Comparison of ENCODE assay signal across 23 cellular contexts in the genomic region with DNA sequence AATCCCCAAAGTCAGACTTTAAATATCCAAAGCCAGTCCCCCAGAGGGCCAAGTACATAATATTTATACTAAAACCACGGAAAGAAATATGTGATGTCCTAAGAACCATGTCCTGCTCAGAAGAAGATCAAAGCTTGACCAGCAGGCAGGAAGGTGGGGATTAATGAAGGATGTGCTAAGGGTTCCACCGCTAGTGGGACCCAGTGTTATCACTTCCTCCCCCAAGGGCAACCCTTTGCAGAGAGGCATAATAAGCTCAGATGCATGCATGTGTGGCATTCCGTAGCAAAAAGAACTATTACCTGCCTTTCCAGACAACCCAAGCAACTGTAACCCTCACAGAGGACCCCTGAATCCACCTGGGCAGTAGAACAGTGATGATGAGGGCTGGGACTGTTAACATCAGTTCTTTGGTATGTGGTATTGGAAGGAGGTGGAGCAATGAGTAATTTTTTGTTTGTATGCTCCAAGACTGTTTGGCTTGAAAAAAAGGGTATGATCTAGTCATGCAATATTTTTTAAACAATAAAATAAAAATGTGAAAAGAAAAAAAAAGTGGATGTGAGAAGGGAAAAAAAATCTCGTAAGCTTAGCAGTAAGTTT.
A peak's percentile ranks its signal among the peaks of the same experiment; 100 is the strongest.
DNase-seq lines count a peak whose midpoint lies in the region; ATAC-seq, FAIRE-seq and TF ChIP-seq lines count a peak whose summit lies in the region.
"Had no signal": no experiment of that assay in that cellular context is flagged by ENCODE, and none has a peak within 500 bp of the region (broad histone marks: within the 10 kb centered on the region; RNA-seq: fewer than 3 reads in every experiment).

No MANE protein-coding gene starts in this region.

- H3K4me1 Mint-ChIP-seq in GM23338, result peaks cover 2% of the 10 kb centered on the region; the same call in 2 of the 3 replicates

- H2AFZ ChIP-seq in GM23338 (no peak overlapping the region), GM12878 (ENCODE audit: control insufficient read depth, low read depth, low read length) (no peak overlapping the region)

- H3K9me2 ChIP-seq in DOHH2 (replicated peaks; ENCODE audit: control insufficient read depth, low read length), result no peaks in the 10 kb centered on the region
- H3K9me2 ChIP-seq in GM23338 (ENCODE audit: insufficient read depth), result no peaks in the 10 kb centered on the region

- H3K27ac ChIP-seq in DOHH2 (ENCODE audit: low read depth, low read length) (no peak overlapping the region), GM23338 (ENCODE audit: low read depth) (no peak overlapping the region), GM12878 (ENCODE audit: control insufficient read depth, insufficient read depth) (peak overlapping the region; percentile 89), mesendoderm (ENCODE audit: low read depth, low read length) (no peak overlapping the region)
- H3K27ac ChIP-seq: HL-60, vagina had no signal

- no peak overlapping the region for H3K4me3 Mint-ChIP-seq in GM23338
- H3K4me3 Mint-ChIP-seq: activated CD4-positive, alpha-beta T cell treated with anti-CD3 and anti-CD28 coated beads, Interleukin-2, amount 10 ng/mL, durations not matched to agents 7 days and 5 days; CD4-positive, alpha-beta memory T cell; nephron had no signal

- TF ChIP-seq POLR2A in GM12878 (IDR thresholded peaks at IDR 0.05; ENCODE audit: low read depth, low read length), result no peak

- no peak for FAIRE-seq in GM12878 (lab: Jason Lieb, UNC)

- H3K4me2 ChIP-seq in DOHH2 (ENCODE audit: low read length), result no peak overlapping the region
- no peak overlapping the region for H3K4me2 ChIP-seq in GM23338
- peak overlapping the region; percentile 51 for H3K4me2 ChIP-seq in GM12878 (ENCODE audit: control insufficient read depth, insufficient read depth)
- H3K4me2 ChIP-seq in mesendoderm (ENCODE audit: low read length), result no peak overlapping the region

- intact Hi-C loops in GM12878 (cut with micrococcal nuclease; ENCODE audit: unreplicated experiment), result loop anchor here (1.0 to 5.0 kb wide), 6 partner anchors 8 to 1145 kb away; no protein-coding TSS in a partner anchor
- intact Hi-C loops in cardiac septum (cut with DNase I), result no loop called here

- CTCF ChIA-PET in GM12878 (lab: Yijun Ruan, JAX), result interaction anchor here (0.8 to 10.6 kb wide), 15 partner anchors 8 to 456 kb away, joined by 3 to 278 read pairs (median 5); a partner anchor contains a TSS

- no peak overlapping the region for H3K27ac Mint-ChIP-seq in GM23338
- H3K27ac Mint-ChIP-seq: activated CD4-positive, alpha-beta T cell treated with anti-CD3 and anti-CD28 coated beads, Interleukin-2, amount 10 ng/mL, durations not matched to agents 7 days and 5 days; CD4-positive, alpha-beta memory T cell; nephron had no signal

- no peak overlapping the region for H2BK5ac ChIP-seq in mesendoderm (ENCODE audit: low read length)

- in situ Hi-C loops in GM12878 (cut with MboI), result loop anchor here (5.0 kb wide), 1 partner anchor 185 kb away; no protein-coding TSS in a partner anchor

- BruUV-seq in GM12878 (replicated peaks; lab: Mats Ljungman, UMichigan), result TSS peak; percentile 88

- TF ChIP-seq RAD21 in GM12878 (IDR thresholded peaks at IDR 0.05; ENCODE audit: insufficient read depth, low read depth, low read length), result no peak

- H3K4me1 ChIP-seq in DOHH2 (ENCODE audit: control insufficient read depth, low read length) (peaks cover 32% of the 10 kb centered on the region), GM23338 (ENCODE audit: insufficient read depth) (0 out of 2 replicates have a peak, but pooled peaks cover 4% of the 10 kb centered on the region), GM12878 (ENCODE audit: control insufficient read depth, insufficient read depth, low read length) (peaks cover 43% of the 10 kb centered on the region), mesendoderm (ENCODE audit: control insufficient read depth, low read depth, low read length) (no peaks in the 10 kb centered on the region)

- DNase-seq in GM23338 (ENCODE audit: low spot score) (peak; percentile 4), GM12878 (ENCODE audit: low read depth, low spot score) (no peak), mesendoderm (peak; percentile 21), cerebellar nuclear complex (lab: John Stamatoyannopoulos, UW) (no peak), cardiac septum (ENCODE audit: low spot score) (no peak)
- no peak for DNase-seq in activated CD4-positive, alpha-beta T cell treated with anti-CD3 and anti-CD28 coated beads, Interleukin-2, amount 50 U/mL, for 4 hours
- DNase-seq: activated CD4-positive, alpha-beta T cell treated with anti-CD3 and anti-CD28 coated beads, Interleukin-2, amount 10 ng/mL, durations not matched to agents 7 days and 5 days; caudate nucleus; CD4-positive, alpha-beta memory T cell; glutamatergic neuron; midbrain; MM.1S; NCI-H1436 treated with DMSO at 0.1 percent for 48 hours; NCI-H2171; NCI-H69; T-helper 1 cell had no signal

- H3F3A ChIP-seq in DOHH2 (ENCODE audit: control insufficient read depth, insufficient read depth), result 0 out of 2 replicates have a peak, but pooled peaks cover 5% of the 10 kb centered on the region
- H3F3A ChIP-seq in GM23338 (replicated peaks; ENCODE audit: low read depth), result no peaks in the 10 kb centered on the region

- H3K79me2 ChIP-seq in DOHH2 (ENCODE audit: control insufficient read depth, low read length), result no peaks in the 10 kb centered on the region
- no peaks in the 10 kb centered on the region for H3K79me2 ChIP-seq in GM23338 (replicated peaks; ENCODE audit: insufficient read depth)
- no peaks in the 10 kb centered on the region; the same call in none of the 2 replicates for H3K79me2 ChIP-seq in GM12878 (ENCODE audit: control insufficient read depth, insufficient read depth, low read length)
- H3K79me2 ChIP-seq in mesendoderm (ENCODE audit: control insufficient read depth, insufficient read depth, low read length), result no peaks in the 10 kb centered on the region

- H3K27me3 Mint-ChIP-seq in GM23338 (ENCODE audit: insufficient read depth, low read depth, poor library complexity), result peaks cover 3% of the 10 kb centered on the region

- POLR2A ChIA-PET in GM12878 (lab: Charles Lee), result interaction anchor here (0.6 to 4.1 kb wide), 11 partner anchors 8 to 1822 kb away, joined by 4 to 64 read pairs (median 6); no protein-coding TSS in a partner anchor

- H4K8ac ChIP-seq in mesendoderm (ENCODE audit: low read depth, low read length), result no peak overlapping the region

- H3K79me1 ChIP-seq in mesendoderm (ENCODE audit: low read length), result no peaks in the 10 kb centered on the region

- ATAC-seq in GM23338 (no peak), GM12878 (peak; percentile 39)
- ATAC-seq in activated CD4-positive, CD25-positive, alpha-beta regulatory T cell treated with anti-CD3 and anti-CD28 coated beads, Interleukin-2, amount 50 U/mL, for 24 hours, result no peak
- ATAC-seq: left lobe of liver had no signal

- no peak overlapping the region for H3K4ac ChIP-seq in mesendoderm (ENCODE audit: low read depth, low read length)

- no peak overlapping the region for H3K18ac ChIP-seq in mesendoderm (ENCODE audit: low read length)

- SMC1A ChIA-PET in GM12878 (lab: Charles Lee; ENCODE audit: uncharacterized antibody, unreplicated experiment), result interaction anchor here (1.0 to 11.5 kb wide), 19 partner anchors 8 to 457 kb away, joined by 3 to 225 read pairs (median 24); a partner anchor contains a TSS

- H3K27me3 ChIP-seq in DOHH2 (ENCODE audit: control insufficient read depth, low read length) (peaks cover under 1% of the 10 kb centered on the region), GM23338 (ENCODE audit: insufficient read depth) (no peaks in the 10 kb centered on the region), GM12878 (replicated peaks in 1 of 2; ENCODE audit: control insufficient read depth in 2 of 2, insufficient read depth in 2 of 2, low read length in 1 of 2) (no peaks in the 10 kb centered on the region), mesendoderm (ENCODE audit: insufficient read depth, low read length, poor library complexity) (no peaks in the 10 kb centered on the region)
- H3K27me3 ChIP-seq: vagina had no signal

- 68% methylated on average over 4 of the region's 4 CpGs for WGBS in GM12878 (ENCODE audit: insufficient coverage, insufficient replicate concordance, low lambda C conversion rate, missing lambda C conversion rate)
- WGBS in mesendoderm (ENCODE audit: extremely low coverage, insufficient coverage, low lambda C conversion rate), result 100% methylated on average over 1 of the region's 4 CpGs

- no peak overlapping the region for H4K5ac ChIP-seq in mesendoderm (ENCODE audit: low read length)

- H3K23ac ChIP-seq in mesendoderm (ENCODE audit: low read length), result no peak overlapping the region

- H3K36me3 Mint-ChIP-seq in GM23338 (ENCODE audit: low read depth), result peaks cover 5% of the 10 kb centered on the region

- RAD21 ChIA-PET in GM12878 (lab: Charles Lee; ENCODE audit: unreplicated experiment), result interaction anchor here (0.6 to 7.9 kb wide), 18 partner anchors 8 to 456 kb away, joined by 3 to 322 read pairs (median 10); a partner anchor contains a TSS

- H3K36me3 ChIP-seq in DOHH2 (ENCODE audit: control insufficient read depth, low read length), result no peaks in the 10 kb centered on the region
- H3K36me3 ChIP-seq in GM23338 (ENCODE audit: insufficient read depth), result no peaks in the 10 kb centered on the region
- no peaks in the 10 kb centered on the region for H3K36me3 ChIP-seq in GM12878 (ENCODE audit: control insufficient read depth in 2 of 2, insufficient read depth in 2 of 2, low read length in 1 of 2)
- no peaks in the 10 kb centered on the region for H3K36me3 ChIP-seq in mesendoderm (ENCODE audit: control insufficient read depth, insufficient read depth, low read length)
- H3K36me3 ChIP-seq: vagina had no signal

- TF ChIP-seq CTCF in DOHH2 (IDR thresholded peaks at IDR 0.05; ENCODE audit: low read depth, low read length, poor library complexity, severe bottlenecking), result peak; percentile 19
- TF ChIP-seq CTCF in GM23338 (conservative IDR thresholded peaks at IDR 0.05; ENCODE audit: low read depth in 2 of 2), result 0 out of 4 replicates have a peak, but pooled peaks of 1 of the 2 experiments have one; percentile 9
- peak; percentile 14 to 20 (median 16); a peak in 1 of 6 replicates for TF ChIP-seq CTCF in GM12878 (IDR thresholded peaks at IDR 0.05 in 2 of 3, conservative IDR thresholded peaks at IDR 0.05 in 1 of 3; ENCODE audit: control insufficient read depth in 2 of 3, extremely low read depth in 1 of 3, insufficient read depth in 1 of 3, low read depth in 3 of 3, low read length in 3 of 3)

- H3K9me3 ChIP-seq in DOHH2 (ENCODE audit: control insufficient read depth, insufficient read depth, low read length) (no peaks in the 10 kb centered on the region), GM12878 (replicated peaks; ENCODE audit: control insufficient read depth, insufficient read depth, low read length) (peaks cover 18% of the 10 kb centered on the region)
- H3K9me3 ChIP-seq: vagina had no signal

- H2BK120ac ChIP-seq in mesendoderm (ENCODE audit: low read depth, low read length), result no peak overlapping the region

- H3K9me3 Mint-ChIP-seq in GM23338, result peaks cover 8% of the 10 kb centered on the region; the same call in 2 of the 3 replicates
- H3K9me3 Mint-ChIP-seq: stimulated activated memory B cell treated with anti-CD40 and anti-IgM and Interleukin-4, amounts not matched to agents 10 μg/mL and 1 μg/mL and 100 μg/mL, for 72 hours had no signal

- TF ChIP-seq EP300 in GM12878 (IDR thresholded peaks at IDR 0.05; ENCODE audit: borderline replicate concordance in 1 of 2, control insufficient read depth in 1 of 2, low read depth in 2 of 2, low read length in 2 of 2), result no peak

- H3K4me3 ChIP-seq in DOHH2 (ENCODE audit: low read length) (no peak overlapping the region), GM23338 (no peak overlapping the region), GM12878 (peak overlapping the region; percentile 19; the same call in 1 of the 2 replicates), mesendoderm (ENCODE audit: low read length) (no peak overlapping the region)
- H3K4me3 ChIP-seq: vagina had no signal

- H2BK15ac ChIP-seq in mesendoderm (replicated peaks; ENCODE audit: low read depth), result no peak overlapping the region

- H3K56ac ChIP-seq in mesendoderm (ENCODE audit: low read length), result no peak overlapping the region

- H2AK5ac ChIP-seq in mesendoderm (ENCODE audit: low read length), result no peak overlapping the region

- H3K9ac ChIP-seq in GM12878 (ENCODE audit: control insufficient read depth, insufficient read depth, low read length) (peak overlapping the region; percentile 37; the same call in 1 of the 2 replicates), mesendoderm (ENCODE audit: low read length) (no peak overlapping the region)

- H4K20me1 ChIP-seq in DOHH2 (ENCODE audit: control insufficient read depth, insufficient read depth, low read depth, low read length) (no peaks in the 10 kb centered on the region), GM23338 (replicated peaks; ENCODE audit: insufficient read depth) (no peaks in the 10 kb centered on the region), GM12878 (ENCODE audit: control insufficient read depth, insufficient read depth) (no peaks in the 10 kb centered on the region)

Comparison
In these comparisons a context has a peak if more than half of its experiments do, and no peak if none do; other contexts are left out.
1. DNase-seq: peak in GM23338 (single experiment) and mesendoderm (single experiment); none in GM12878 (single experiment), activated CD4-positive, alpha-beta T cell treated with anti-CD3 and anti-CD28 coated beads, Interleukin-2, amount 50 U/mL, for 4 hours (0 of 2), cerebellar nuclear complex (0 of 2) and cardiac septum (single experiment).